ENCODE assay signal across 8 cellular contexts in genomic region chr6:9540534-9541126, GRCh38.
DNase-seq lines count a peak whose midpoint lies in the region; ATAC-seq and TF ChIP-seq lines count a peak whose summit lies in the region.

No MANE protein-coding gene starts in this region.

- no peaks in the 10 kb centered on the region for H3K4me1 Mint-ChIP-seq in chondrocyte (ENCODE audit: low read depth)
- H3K4me1 Mint-ChIP-seq in nephron = no peaks in the 10 kb centered on the region

- peaks cover 0 to 3% (median 0%) of the 10 kb centered on the region in 7 donors for H3K27me3 ChIP-seq in heart right ventricle

- intact Hi-C loops in heart right ventricle (cut with DNase I) = loop anchor here in 4 of 10 donors (5.0 to 10.0 kb wide), 3 partner anchors 884 to 897 kb away; no protein-coding TSS in a partner anchor
- intact Hi-C loops in left cardiac atrium (cut with DNase I) = loop anchor here (5.0 to 10.0 kb wide), 2 partner anchors 894 to 897 kb away; no protein-coding TSS in a partner anchor

- no peaks in the 10 kb centered on the region for H3K36me3 ChIP-seq in heart right ventricle

- peak; percentile 22 to 64 (median 51) for TF ChIP-seq CTCF in heart right ventricle (IDR thresholded peaks at IDR 0.05)
- TF ChIP-seq CTCF in chondrocyte (IDR thresholded peaks at IDR 0.05) = peak; percentile 93
- peak; percentile 65 to 73 (median 67) for TF ChIP-seq CTCF in nephron (IDR thresholded peaks at IDR 0.05; ENCODE audit: unreplicated experiment in 3 of 3)

- H3K27ac ChIP-seq in heart right ventricle = no peak overlapping the region

- H3K9me3 Mint-ChIP-seq in chondrocyte (ENCODE audit: low read depth) (no peaks in the 10 kb centered on the region), nephron (no peaks in the 10 kb centered on the region)

- no peak for DNase-seq in heart right ventricle
- no peak for DNase-seq in left cardiac atrium
- DNase-seq in NCI-H526 treated with DMSO at 0.1 percent for 48 hours (lab: John Stamatoyannopoulos, UW) = peak; percentile 8
- no peak for DNase-seq in chondrocyte (ENCODE audit: low spot score)

- no peaks in the 10 kb centered on the region for H3K4me1 ChIP-seq in heart right ventricle

- ATAC-seq in heart right ventricle (no peak), left cardiac atrium (no peak), HG02678 (IDR thresholded peaks at IDR 0.05; ENCODE audit: unreplicated experiment) (peak; percentile 81), GM21367 (IDR thresholded peaks at IDR 0.05; ENCODE audit: unreplicated experiment) (no peak), HG02588 (IDR thresholded peaks at IDR 0.05; ENCODE audit: unreplicated experiment) (no peak)

- H3K36me3 Mint-ChIP-seq in chondrocyte (ENCODE audit: low read depth) = no peaks in the 10 kb centered on the region
- no peaks in the 10 kb centered on the region for H3K36me3 Mint-ChIP-seq in nephron (ENCODE audit: low read depth)

- no peaks in the 10 kb centered on the region for H3K27me3 Mint-ChIP-seq in chondrocyte (ENCODE audit: low read depth)
- no peaks in the 10 kb centered on the region for H3K27me3 Mint-ChIP-seq in nephron (ENCODE audit: low read depth)

- H3K27ac Mint-ChIP-seq in chondrocyte (ENCODE audit: unreplicated experiment) = no peak overlapping the region
- H3K27ac Mint-ChIP-seq in nephron = no peak overlapping the region

- H3K9me3 ChIP-seq in heart right ventricle = peaks cover 0 to 3% (median 0%) of the 10 kb centered on the region in 11 donors

- no peak overlapping the region for H3K4me3 Mint-ChIP-seq in chondrocyte (ENCODE audit: unreplicated experiment)
- H3K4me3 Mint-ChIP-seq in nephron = no peak overlapping the region

- no peak overlapping the region for H3K4me3 ChIP-seq in heart right ventricle

- 52 to 58% methylated on average over 2 of the region's 2 CpGs for WGBS in heart right ventricle, 2 donors
